In the genomic region with DNA sequence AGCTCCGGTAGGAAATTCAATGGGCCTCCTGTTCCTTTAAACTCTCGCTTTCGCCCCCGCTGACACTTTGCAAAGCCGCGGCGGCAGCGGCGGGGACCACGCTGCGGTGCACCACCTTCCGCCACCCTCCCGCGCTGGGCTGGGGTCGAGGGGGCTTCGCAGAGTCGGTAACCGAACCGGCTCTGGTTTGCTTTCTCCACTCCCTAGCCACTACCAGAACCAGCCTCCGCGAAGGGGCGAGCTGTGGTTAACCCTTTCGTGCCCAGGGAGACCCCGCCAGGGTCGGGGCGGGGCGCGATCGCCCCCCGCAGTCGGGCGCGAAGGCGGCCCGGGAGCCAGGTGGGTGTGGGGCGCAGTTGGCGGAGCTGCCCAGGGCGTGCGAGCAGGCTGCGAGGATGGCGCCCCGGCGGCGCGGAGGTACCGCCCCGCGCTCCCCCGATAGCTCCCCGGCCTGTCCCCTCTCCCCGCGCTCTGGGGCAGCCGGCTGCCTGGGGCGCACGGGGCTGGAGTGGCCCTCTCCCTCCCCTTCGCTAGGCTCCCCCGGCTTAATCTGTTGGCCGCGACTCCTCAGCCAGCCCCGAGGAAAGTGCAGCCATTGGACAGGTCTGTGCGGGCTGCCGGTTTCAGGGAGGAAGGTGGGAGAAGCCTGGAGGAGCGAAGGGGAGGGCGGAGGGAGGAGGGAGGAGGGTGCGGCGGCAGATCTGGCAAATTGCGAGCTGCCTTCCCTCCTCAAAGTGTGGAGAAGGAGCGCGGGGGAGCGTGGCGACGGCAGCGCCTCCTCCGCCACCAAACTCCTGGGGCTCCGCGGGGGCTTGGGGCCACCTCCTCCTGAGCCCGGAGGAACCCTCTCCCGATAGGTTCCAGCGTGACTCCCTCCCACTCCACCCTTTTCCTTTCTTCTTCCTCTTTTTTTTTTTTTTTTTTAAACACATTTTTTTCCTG, we compare ENCODE assay signal across 8 cellular contexts. TPM values are rescaled to one million over a fixed set of nuclear protein-coding genes. Genes with fewer than 3 reads are reported as not detected.
DNase-seq lines count a peak whose midpoint lies in the region; ATAC-seq and TF ChIP-seq lines count a peak whose summit lies in the region.

No MANE protein-coding gene starts in this region.

- no peaks in the 10 kb centered on the region for H3K36me3 ChIP-seq in duodenal mucosa (ENCODE audit: control insufficient read depth in 1 of 2, insufficient read depth in 2 of 2, low read length in 2 of 2)
- no peaks in the 10 kb centered on the region for H3K36me3 ChIP-seq in liver (ENCODE audit: control insufficient read depth in 4 of 4, insufficient read depth in 3 of 4, low read depth in 1 of 4, low read length in 3 of 4)
- no peaks in the 10 kb centered on the region for H3K36me3 ChIP-seq in stomach
- no peaks in the 10 kb centered on the region for H3K36me3 ChIP-seq in CD8-positive, alpha-beta T cell (ENCODE audit: insufficient read depth, low read length)

- TF ChIP-seq EP300 in stomach (IDR thresholded peaks at IDR 0.05) = no peak

- no peaks in the 10 kb centered on the region for H3K27me3 ChIP-seq in duodenal mucosa (ENCODE audit: control insufficient read depth in 1 of 2, insufficient read depth in 2 of 2, low read length in 2 of 2)
- no peaks in the 10 kb centered on the region for H3K27me3 ChIP-seq in liver (ENCODE audit: control insufficient read depth in 4 of 4, insufficient read depth in 4 of 4, low read length in 3 of 4)
- peaks cover 0 to 49% (median 32%) of the 10 kb centered on the region in 3 donors for H3K27me3 ChIP-seq in stomach
- H3K27me3 ChIP-seq in CD8-positive, alpha-beta T cell (ENCODE audit: insufficient read depth, low read length) = peaks cover 4% of the 10 kb centered on the region

- H3K9ac ChIP-seq in duodenal mucosa (ENCODE audit: low read depth in 1 of 2, low read length in 2 of 2) = peak overlapping the region; percentile 59 to 71
- peak overlapping the region in 1 of 2 donors; percentile 8 for H3K9ac ChIP-seq in liver (ENCODE audit: low read depth in 1 of 2, low read length in 2 of 2)

- no peaks in the 10 kb centered on the region for H3K9me3 ChIP-seq in duodenal mucosa (ENCODE audit: control insufficient read depth in 1 of 2, low read length in 2 of 2)
- H3K9me3 ChIP-seq in liver (ENCODE audit: control insufficient read depth in 4 of 4, low read length in 3 of 4) = no peaks in the 10 kb centered on the region
- H3K9me3 ChIP-seq in stomach = no peaks in the 10 kb centered on the region
- no peaks in the 10 kb centered on the region for H3K9me3 ChIP-seq in CD8-positive, alpha-beta T cell (ENCODE audit: low read length)

- TF ChIP-seq POLR2A in stomach (IDR thresholded peaks at IDR 0.05) = no peak

- H3K4me3 ChIP-seq in duodenal mucosa (ENCODE audit: low read depth in 1 of 2, low read length in 2 of 2) (peak overlapping the region; percentile 84 to 96), liver (ENCODE audit: low read depth in 1 of 3, low read length in 3 of 3) (peak overlapping the region; percentile 53 to 87 (median 61)), stomach (peak overlapping the region; percentile 64 to 90 (median 70))
- H3K4me3 ChIP-seq in CD8-positive, alpha-beta T cell (ENCODE audit: low read depth, low read length) = no peak overlapping the region

- DNase-seq in NCI-H748 (lab: John Stamatoyannopoulos, UW; ENCODE audit: unreplicated experiment) (peak; percentile 53), NCI-H748 treated with DMSO at 0.1 percent for 48 hours (lab: John Stamatoyannopoulos, UW) (no peak), NCI-H82 treated with DMSO at 0.1 percent for 48 hours (lab: John Stamatoyannopoulos, UW; ENCODE audit: unreplicated experiment) (peak; percentile 4), stomach (peak; percentile 35), cerebellar nuclear complex (lab: John Stamatoyannopoulos, UW) (no peak)
- no peak for DNase-seq in CD8-positive, alpha-beta T cell

- POLR2A ChIA-PET in CD8-positive, alpha-beta T cell (lab: Charles Lee) = interaction anchor here (0.6 kb wide), 1 partner anchor 157 kb away, joined by 3 read pairs; no protein-coding TSS in a partner anchor

- TF ChIP-seq RAD21 in liver (IDR thresholded peaks at IDR 0.05) = no peak

- WGBS in liver = 2% methylated on average over 79 of the region's 79 CpGs
- WGBS in stomach, 5 donors = 1 to 3% (median 2%) methylated on average over 38 to 78 of the region's 79 CpGs

- intact Hi-C loops in stomach (cut with DNase I; ENCODE audit: low total_unique reads) = no loop called here
- intact Hi-C loops in CD8-positive, alpha-beta T cell (cut with DNase I, micrococcal nuclease) = no loop called here

- ATAC-seq in CD8-positive, alpha-beta T cell = no peak

- TF ChIP-seq CTCF in liver (IDR thresholded peaks at IDR 0.05; ENCODE audit: low read depth, low read length, missing input control) = no peak
- no peak for TF ChIP-seq CTCF in stomach (IDR thresholded peaks at IDR 0.05)
- no peak for TF ChIP-seq CTCF in CD8-positive, alpha-beta T cell (IDR thresholded peaks at IDR 0.05)

- H3K4me1 ChIP-seq in duodenal mucosa (ENCODE audit: control insufficient read depth in 1 of 2, insufficient read depth in 2 of 2, low read length in 2 of 2) = peaks cover 16 to 19% of the 10 kb centered on the region in 2 donors
- H3K4me1 ChIP-seq in liver (ENCODE audit: control insufficient read depth in 4 of 4, insufficient read depth in 4 of 4, low read length in 3 of 4) = peaks cover 6 to 29% (median 24%) of the 10 kb centered on the region in 4 donors
- peaks cover 9 to 33% (median 25%) of the 10 kb centered on the region in 4 donors for H3K4me1 ChIP-seq in stomach
- H3K4me1 ChIP-seq in CD8-positive, alpha-beta T cell (ENCODE audit: insufficient read depth, low read length) = no peaks in the 10 kb centered on the region

- H3K36me3 Mint-ChIP-seq in CD8-positive, alpha-beta T cell = no peaks in the 10 kb centered on the region

- no peaks in the 10 kb centered on the region for H3K9me3 Mint-ChIP-seq in CD8-positive, alpha-beta T cell

- no peak overlapping the region for H3K27ac Mint-ChIP-seq in CD8-positive, alpha-beta T cell

- H3K27ac ChIP-seq in duodenal mucosa (ENCODE audit: low read depth, low read length) (peak overlapping the region; percentile 58), liver (ENCODE audit: low read depth in 1 of 2, low read length in 2 of 2) (peak overlapping the region; percentile 75 to 88), stomach (peak overlapping the region; percentile 73 to 91 (median 85))
- H3K27ac ChIP-seq in CD8-positive, alpha-beta T cell (ENCODE audit: low read depth, low read length) = no peak overlapping the region

- CTCF ChIA-PET in CD8-positive, alpha-beta T cell (lab: Charles Lee) = no interaction called here

- no peak overlapping the region for H3K4me3 Mint-ChIP-seq in CD8-positive, alpha-beta T cell

- peaks cover 7% of the 10 kb centered on the region for H3K4me1 Mint-ChIP-seq in CD8-positive, alpha-beta T cell (ENCODE audit: low read depth)

- peaks cover 28% of the 10 kb centered on the region for H3K27me3 Mint-ChIP-seq in CD8-positive, alpha-beta T cell (ENCODE audit: low read depth)

TF ChIP-seq in liver, 16 proteins besides CTCF, POLR2A, EP300 and RAD21 (continues in another document):
- no peak for TF ChIP-seq SP1 (IDR thresholded peaks at IDR 0.05)
- TF ChIP-seq RXRA (IDR thresholded peaks at IDR 0.05) = no peak
- TF ChIP-seq, protein P1, sequence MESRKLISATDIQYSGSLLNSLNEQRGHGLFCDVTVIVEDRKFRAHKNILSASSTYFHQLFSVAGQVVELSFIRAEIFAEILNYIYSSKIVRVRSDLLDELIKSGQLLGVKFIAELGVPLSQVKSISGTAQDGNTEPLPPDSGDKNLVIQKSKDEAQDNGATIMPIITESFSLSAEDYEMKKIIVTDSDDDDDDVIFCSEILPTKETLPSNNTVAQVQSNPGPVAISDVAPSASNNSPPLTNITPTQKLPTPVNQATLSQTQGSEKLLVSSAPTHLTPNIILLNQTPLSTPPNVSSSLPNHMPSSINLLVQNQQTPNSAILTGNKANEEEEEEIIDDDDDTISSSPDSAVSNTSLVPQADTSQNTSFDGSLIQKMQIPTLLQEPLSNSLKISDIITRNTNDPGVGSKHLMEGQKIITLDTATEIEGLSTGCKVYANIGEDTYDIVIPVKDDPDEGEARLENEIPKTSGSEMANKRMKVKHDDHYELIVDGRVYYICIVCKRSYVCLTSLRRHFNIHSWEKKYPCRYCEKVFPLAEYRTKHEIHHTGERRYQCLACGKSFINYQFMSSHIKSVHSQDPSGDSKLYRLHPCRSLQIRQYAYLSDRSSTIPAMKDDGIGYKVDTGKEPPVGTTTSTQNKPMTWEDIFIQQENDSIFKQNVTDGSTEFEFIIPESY (IDR thresholded peaks at IDR 0.05) = no peak
- TF ChIP-seq GABPA (IDR thresholded peaks at IDR 0.05 in 1 of 2, conservative IDR thresholded peaks at IDR 0.05 in 1 of 2) = no peak
- TF ChIP-seq, protein P2, sequence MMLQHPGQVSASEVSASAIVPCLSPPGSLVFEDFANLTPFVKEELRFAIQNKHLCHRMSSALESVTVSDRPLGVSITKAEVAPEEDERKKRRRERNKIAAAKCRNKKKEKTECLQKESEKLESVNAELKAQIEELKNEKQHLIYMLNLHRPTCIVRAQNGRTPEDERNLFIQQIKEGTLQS (IDR thresholded peaks at IDR 0.05) = no peak
- TF ChIP-seq TAF1 (conservative IDR thresholded peaks at IDR 0.05) = no peak
- TF ChIP-seq REST (IDR thresholded peaks at IDR 0.05) = no peak

RNA-seq across cellular contexts. Expression of gene PLXDC2, which starts 0.5 kb away (rescaled TPM):
- total RNA-seq in liver (1 to 10 TPM; 3.1 to 5.1 TPM), stomach (10 to 100 TPM; 10.4 to 57.2 (median 15.5) TPM)
- polyA plus RNA-seq in liver (1 to 10 TPM; 1.4 to 1.6 TPM), stomach (1 to 10 TPM; 2.1 to 4.2 (median 3.2) TPM)
- total RNA-seq in CD8-positive, alpha-beta T cell = under 1 TPM; 0.22 TPM

Comparison
In these comparisons a context has a peak if more than half of its experiments do, and no peak if none do; other contexts are left out.
1. DNase-seq: peak in NCI-H748 (single experiment), NCI-H82 treated with DMSO at 0.1 percent for 48 hours (single experiment) and stomach (single experiment); none in NCI-H748 treated with DMSO at 0.1 percent for 48 hours (single experiment), CD8-positive, alpha-beta T cell (0 of 7) and cerebellar nuclear complex (0 of 2).